In the genomic region with DNA sequence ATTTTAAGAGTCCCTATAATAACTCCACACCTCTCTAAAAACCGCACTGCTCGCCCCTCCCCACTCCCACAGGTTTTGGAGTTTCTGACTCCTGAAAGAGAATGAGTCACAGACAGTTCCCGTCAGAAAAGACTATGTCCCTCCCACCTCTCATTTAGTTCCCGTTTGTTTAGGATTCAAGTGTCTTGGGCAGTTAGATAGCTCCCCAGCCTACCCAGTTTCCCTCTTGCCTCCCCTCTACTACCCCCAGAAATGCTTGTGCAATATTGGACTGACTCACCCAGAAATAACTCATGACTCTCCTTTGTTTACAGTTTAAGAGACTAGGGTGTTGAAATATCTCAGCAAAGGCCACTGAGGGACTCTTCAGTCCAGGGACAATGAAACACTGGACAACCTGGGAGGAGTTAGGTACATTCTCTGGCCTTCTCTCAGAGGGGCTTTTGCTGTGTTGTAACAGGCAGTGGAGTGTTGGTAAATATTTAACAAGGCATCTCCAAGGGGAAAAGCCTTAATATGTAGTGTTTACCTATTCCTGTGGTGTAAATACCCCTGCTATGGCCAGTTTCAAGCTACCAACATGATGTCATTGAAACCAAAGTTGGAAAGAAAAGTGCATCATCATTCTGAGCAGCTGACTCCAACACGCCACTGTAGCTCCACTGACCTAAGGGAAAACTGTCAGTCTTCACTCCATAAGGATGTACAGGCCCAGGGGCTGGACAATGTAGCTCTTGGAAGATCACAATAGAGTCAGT, we compare ENCODE assay signal across 1 cellular context.
TF ChIP-seq lines count a peak whose summit lies in the region.

No MANE protein-coding gene starts in this region.

TF ChIP-seq in HepG2, 621 proteins besides CTCF, POLR2A, EP300 and RAD21 (continued from another document):
- TF ChIP-seq, protein P1, sequence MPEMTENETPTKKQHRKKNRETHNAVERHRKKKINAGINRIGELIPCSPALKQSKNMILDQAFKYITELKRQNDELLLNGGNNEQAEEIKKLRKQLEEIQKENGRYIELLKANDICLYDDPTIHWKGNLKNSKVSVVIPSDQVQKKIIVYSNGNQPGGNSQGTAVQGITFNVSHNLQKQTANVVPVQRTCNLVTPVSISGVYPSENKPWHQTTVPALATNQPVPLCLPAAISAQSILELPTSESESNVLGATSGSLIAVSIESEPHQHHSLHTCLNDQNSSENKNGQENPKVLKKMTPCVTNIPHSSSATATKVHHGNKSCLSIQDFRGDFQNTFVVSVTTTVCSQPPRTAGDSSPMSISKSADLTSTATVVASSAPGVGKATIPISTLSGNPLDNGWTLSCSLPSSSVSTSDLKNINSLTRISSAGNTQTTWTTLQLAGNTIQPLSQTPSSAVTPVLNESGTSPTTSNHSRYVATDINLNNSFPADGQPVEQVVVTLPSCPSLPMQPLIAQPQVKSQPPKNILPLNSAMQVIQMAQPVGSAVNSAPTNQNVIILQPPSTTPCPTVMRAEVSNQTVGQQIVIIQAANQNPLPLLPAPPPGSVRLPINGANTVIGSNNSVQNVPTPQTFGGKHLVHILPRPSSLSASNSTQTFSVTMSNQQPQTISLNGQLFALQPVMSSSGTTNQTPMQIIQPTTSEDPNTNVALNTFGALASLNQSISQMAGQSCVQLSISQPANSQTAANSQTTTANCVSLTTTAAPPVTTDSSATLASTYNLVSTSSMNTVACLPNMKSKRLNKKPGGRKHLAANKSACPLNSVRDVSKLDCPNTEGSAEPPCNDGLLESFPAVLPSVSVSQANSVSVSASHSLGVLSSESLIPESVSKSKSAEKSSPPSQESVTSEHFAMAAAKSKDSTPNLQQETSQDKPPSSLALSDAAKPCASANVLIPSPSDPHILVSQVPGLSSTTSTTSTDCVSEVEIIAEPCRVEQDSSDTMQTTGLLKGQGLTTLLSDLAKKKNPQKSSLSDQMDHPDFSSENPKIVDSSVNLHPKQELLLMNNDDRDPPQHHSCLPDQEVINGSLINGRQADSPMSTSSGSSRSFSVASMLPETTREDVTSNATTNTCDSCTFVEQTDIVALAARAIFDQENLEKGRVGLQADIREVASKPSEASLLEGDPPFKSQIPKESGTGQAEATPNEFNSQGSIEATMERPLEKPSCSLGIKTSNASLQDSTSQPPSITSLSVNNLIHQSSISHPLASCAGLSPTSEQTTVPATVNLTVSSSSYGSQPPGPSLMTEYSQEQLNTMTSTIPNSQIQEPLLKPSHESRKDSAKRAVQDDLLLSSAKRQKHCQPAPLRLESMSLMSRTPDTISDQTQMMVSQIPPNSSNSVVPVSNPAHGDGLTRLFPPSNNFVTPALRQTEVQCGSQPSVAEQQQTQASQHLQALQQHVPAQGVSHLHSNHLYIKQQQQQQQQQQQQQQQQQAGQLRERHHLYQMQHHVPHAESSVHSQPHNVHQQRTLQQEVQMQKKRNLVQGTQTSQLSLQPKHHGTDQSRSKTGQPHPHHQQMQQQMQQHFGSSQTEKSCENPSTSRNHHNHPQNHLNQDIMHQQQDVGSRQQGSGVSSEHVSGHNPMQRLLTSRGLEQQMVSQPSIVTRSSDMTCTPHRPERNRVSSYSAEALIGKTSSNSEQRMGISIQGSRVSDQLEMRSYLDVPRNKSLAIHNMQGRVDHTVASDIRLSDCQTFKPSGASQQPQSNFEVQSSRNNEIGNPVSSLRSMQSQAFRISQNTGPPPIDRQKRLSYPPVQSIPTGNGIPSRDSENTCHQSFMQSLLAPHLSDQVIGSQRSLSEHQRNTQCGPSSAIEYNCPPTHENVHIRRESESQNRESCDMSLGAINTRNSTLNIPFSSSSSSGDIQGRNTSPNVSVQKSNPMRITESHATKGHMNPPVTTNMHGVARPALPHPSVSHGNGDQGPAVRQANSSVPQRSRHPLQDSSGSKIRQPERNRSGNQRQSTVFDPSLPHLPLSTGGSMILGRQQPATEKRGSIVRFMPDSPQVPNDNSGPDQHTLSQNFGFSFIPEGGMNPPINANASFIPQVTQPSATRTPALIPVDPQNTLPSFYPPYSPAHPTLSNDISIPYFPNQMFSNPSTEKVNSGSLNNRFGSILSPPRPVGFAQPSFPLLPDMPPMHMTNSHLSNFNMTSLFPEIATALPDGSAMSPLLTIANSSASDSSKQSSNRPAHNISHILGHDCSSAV (CRISPR knock-in tag; IDR thresholded peaks at IDR 0.05; ENCODE audit: borderline replicate concordance) = no peak
- TF ChIP-seq CENPT (CRISPR knock-in tag; IDR thresholded peaks at IDR 0.05; ENCODE audit: low read depth) = no peak
- TF ChIP-seq, protein P2, sequence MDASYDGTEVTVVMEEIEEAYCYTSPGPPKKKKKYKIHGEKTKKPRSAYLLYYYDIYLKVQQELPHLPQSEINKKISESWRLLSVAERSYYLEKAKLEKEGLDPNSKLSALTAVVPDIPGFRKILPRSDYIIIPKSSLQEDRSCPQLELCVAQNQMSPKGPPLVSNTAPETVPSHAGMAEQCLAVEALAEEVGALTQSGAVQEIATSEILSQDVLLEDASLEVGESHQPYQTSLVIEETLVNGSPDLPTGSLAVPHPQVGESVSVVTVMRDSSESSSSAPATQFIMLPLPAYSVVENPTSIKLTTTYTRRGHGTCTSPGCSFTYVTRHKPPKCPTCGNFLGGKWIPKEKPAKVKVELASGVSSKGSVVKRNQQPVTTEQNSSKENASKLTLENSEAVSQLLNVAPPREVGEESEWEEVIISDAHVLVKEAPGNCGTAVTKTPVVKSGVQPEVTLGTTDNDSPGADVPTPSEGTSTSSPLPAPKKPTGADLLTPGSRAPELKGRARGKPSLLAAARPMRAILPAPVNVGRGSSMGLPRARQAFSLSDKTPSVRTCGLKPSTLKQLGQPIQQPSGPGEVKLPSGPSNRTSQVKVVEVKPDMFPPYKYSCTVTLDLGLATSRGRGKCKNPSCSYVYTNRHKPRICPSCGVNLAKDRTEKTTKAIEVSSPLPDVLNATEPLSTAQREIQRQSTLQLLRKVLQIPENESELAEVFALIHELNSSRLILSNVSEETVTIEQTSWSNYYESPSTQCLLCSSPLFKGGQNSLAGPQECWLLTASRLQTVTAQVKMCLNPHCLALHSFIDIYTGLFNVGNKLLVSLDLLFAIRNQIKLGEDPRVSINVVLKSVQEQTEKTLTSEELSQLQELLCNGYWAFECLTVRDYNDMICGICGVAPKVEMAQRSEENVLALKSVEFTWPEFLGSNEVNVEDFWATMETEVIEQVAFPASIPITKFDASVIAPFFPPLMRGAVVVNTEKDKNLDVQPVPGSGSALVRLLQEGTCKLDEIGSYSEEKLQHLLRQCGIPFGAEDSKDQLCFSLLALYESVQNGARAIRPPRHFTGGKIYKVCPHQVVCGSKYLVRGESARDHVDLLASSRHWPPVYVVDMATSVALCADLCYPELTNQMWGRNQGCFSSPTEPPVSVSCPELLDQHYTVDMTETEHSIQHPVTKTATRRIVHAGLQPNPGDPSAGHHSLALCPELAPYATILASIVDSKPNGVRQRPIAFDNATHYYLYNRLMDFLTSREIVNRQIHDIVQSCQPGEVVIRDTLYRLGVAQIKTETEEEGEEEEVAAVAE (CRISPR knock-in tag; IDR thresholded peaks at IDR 0.05; ENCODE audit: borderline replicate concordance) = peak; percentile 71
- TF ChIP-seq, protein P3, sequence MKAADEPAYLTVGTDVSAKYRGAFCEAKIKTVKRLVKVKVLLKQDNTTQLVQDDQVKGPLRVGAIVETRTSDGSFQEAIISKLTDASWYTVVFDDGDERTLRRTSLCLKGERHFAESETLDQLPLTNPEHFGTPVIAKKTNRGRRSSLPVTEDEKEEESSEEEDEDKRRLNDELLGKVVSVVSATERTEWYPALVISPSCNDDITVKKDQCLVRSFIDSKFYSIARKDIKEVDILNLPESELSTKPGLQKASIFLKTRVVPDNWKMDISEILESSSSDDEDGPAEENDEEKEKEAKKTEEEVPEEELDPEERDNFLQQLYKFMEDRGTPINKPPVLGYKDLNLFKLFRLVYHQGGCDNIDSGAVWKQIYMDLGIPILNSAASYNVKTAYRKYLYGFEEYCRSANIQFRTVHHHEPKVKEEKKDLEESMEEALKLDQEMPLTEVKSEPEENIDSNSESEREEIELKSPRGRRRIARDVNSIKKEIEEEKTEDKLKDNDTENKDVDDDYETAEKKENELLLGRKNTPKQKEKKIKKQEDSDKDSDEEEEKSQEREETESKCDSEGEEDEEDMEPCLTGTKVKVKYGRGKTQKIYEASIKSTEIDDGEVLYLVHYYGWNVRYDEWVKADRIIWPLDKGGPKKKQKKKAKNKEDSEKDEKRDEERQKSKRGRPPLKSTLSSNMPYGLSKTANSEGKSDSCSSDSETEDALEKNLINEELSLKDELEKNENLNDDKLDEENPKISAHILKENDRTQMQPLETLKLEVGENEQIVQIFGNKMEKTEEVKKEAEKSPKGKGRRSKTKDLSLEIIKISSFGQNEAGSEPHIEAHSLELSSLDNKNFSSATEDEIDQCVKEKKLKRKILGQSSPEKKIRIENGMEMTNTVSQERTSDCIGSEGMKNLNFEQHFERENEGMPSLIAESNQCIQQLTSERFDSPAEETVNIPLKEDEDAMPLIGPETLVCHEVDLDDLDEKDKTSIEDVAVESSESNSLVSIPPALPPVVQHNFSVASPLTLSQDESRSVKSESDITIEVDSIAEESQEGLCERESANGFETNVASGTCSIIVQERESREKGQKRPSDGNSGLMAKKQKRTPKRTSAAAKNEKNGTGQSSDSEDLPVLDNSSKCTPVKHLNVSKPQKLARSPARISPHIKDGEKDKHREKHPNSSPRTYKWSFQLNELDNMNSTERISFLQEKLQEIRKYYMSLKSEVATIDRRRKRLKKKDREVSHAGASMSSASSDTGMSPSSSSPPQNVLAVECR (CRISPR knock-in tag; IDR thresholded peaks at IDR 0.05; ENCODE audit: borderline replicate concordance) = peak; percentile 60; the same call in 1 of the 2 replicates
- TF ChIP-seq ZNF557 (CRISPR knock-in tag; IDR thresholded peaks at IDR 0.05) = no peak
- no peak for TF ChIP-seq ARID2 (CRISPR knock-in tag; IDR thresholded peaks at IDR 0.05; ENCODE audit: borderline replicate concordance)
- TF ChIP-seq ATF7 (IDR thresholded peaks at IDR 0.05) = peak; percentile 93
- TF ChIP-seq ATF7 (CRISPR knock-in tag; IDR thresholded peaks at IDR 0.05) = peak; percentile 93
- no peak; the same call in 1 of the 2 replicates for TF ChIP-seq MBD4 (IDR thresholded peaks at IDR 0.05; ENCODE audit: borderline replicate concordance, low read length)
- TF ChIP-seq ZNF75D (CRISPR knock-in tag; IDR thresholded peaks at IDR 0.05; ENCODE audit: borderline replicate concordance) = no peak
- TF ChIP-seq, protein P4, sequence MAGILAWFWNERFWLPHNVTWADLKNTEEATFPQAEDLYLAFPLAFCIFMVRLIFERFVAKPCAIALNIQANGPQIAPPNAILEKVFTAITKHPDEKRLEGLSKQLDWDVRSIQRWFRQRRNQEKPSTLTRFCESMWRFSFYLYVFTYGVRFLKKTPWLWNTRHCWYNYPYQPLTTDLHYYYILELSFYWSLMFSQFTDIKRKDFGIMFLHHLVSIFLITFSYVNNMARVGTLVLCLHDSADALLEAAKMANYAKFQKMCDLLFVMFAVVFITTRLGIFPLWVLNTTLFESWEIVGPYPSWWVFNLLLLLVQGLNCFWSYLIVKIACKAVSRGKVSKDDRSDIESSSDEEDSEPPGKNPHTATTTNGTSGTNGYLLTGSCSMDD (CRISPR knock-in tag; IDR thresholded peaks at IDR 0.05) = no peak
- peak; percentile 95; the same call in 1 of the 2 replicates for TF ChIP-seq ZNF430 (CRISPR knock-in tag; IDR thresholded peaks at IDR 0.05)
- no peak for TF ChIP-seq ZNF720 (CRISPR knock-in tag; IDR thresholded peaks at IDR 0.05)
- peak; percentile 67; the same call in 1 of the 2 replicates for TF ChIP-seq RCOR2 (CRISPR knock-in tag; IDR thresholded peaks at IDR 0.05)
- TF ChIP-seq HMG20A (CRISPR knock-in tag; IDR thresholded peaks at IDR 0.05; ENCODE audit: borderline replicate concordance) = peak; percentile 93
- TF ChIP-seq SMC3 (IDR thresholded peaks at IDR 0.05; ENCODE audit: low read length) = peak; percentile 66
- no peak for TF ChIP-seq HNRNPK (IDR thresholded peaks at IDR 0.05; ENCODE audit: low read depth, low read length, poor library complexity, severe bottlenecking)
- peak; percentile 95 for TF ChIP-seq ZNF543 (CRISPR knock-in tag; IDR thresholded peaks at IDR 0.05)
- TF ChIP-seq RXRB (CRISPR knock-in tag; IDR thresholded peaks at IDR 0.05; ENCODE audit: borderline replicate concordance) = peak; percentile 94
- no peak for TF ChIP-seq HOXA7 (CRISPR knock-in tag; IDR thresholded peaks at IDR 0.05)
- no peak for TF ChIP-seq ZNF207 (IDR thresholded peaks at IDR 0.05; ENCODE audit: borderline replicate concordance)
- TF ChIP-seq, protein P5, sequence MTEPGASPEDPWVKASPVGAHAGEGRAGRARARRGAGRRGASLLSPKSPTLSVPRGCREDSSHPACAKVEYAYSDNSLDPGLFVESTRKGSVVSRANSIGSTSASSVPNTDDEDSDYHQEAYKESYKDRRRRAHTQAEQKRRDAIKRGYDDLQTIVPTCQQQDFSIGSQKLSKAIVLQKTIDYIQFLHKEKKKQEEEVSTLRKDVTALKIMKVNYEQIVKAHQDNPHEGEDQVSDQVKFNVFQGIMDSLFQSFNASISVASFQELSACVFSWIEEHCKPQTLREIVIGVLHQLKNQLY (CRISPR knock-in tag; IDR thresholded peaks at IDR 0.05) = peak; percentile 77
- TF ChIP-seq, protein P6, sequence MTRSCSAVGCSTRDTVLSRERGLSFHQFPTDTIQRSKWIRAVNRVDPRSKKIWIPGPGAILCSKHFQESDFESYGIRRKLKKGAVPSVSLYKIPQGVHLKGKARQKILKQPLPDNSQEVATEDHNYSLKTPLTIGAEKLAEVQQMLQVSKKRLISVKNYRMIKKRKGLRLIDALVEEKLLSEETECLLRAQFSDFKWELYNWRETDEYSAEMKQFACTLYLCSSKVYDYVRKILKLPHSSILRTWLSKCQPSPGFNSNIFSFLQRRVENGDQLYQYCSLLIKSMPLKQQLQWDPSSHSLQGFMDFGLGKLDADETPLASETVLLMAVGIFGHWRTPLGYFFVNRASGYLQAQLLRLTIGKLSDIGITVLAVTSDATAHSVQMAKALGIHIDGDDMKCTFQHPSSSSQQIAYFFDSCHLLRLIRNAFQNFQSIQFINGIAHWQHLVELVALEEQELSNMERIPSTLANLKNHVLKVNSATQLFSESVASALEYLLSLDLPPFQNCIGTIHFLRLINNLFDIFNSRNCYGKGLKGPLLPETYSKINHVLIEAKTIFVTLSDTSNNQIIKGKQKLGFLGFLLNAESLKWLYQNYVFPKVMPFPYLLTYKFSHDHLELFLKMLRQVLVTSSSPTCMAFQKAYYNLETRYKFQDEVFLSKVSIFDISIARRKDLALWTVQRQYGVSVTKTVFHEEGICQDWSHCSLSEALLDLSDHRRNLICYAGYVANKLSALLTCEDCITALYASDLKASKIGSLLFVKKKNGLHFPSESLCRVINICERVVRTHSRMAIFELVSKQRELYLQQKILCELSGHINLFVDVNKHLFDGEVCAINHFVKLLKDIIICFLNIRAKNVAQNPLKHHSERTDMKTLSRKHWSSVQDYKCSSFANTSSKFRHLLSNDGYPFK (CRISPR knock-in tag; IDR thresholded peaks at IDR 0.05; ENCODE audit: borderline replicate concordance) = no peak
- no peak; the same call in 1 of the 2 replicates for TF ChIP-seq CHD4 (IDR thresholded peaks at IDR 0.05; ENCODE audit: borderline replicate concordance, low read length)
